In genomic region chr12:38775-39174, GRCh38 we compare ENCODE assay signal across 3 cellular contexts. TPM values are rescaled to one million over a fixed set of nuclear protein-coding genes. Genes with fewer than 3 reads are reported as not detected.
"Had no signal": no experiment of that assay in that cellular context is flagged by ENCODE, and none has a peak within 500 bp of the region (broad histone marks: within the 10 kb centered on the region; RNA-seq: fewer than 3 reads in every experiment).

No MANE protein-coding gene starts in this region.

RNA-seq across cellular contexts. Expression of gene IQSEC3, which starts 27.8 kb away (rescaled TPM):
- total RNA-seq: LHCN-M2, M059J, NCI-H460 had no signal
